In genomic region chr6:7933794-7934193, GRCh38 we compare ENCODE assay signal across 13 cellular contexts. TPM values are rescaled to one million over a fixed set of nuclear protein-coding genes. Genes with fewer than 3 reads are reported as not detected.
DNase-seq lines count a peak whose midpoint lies in the region; ATAC-seq and TF ChIP-seq lines count a peak whose summit lies in the region.
"Had no signal": no experiment of that assay in that cellular context is flagged by ENCODE, and none has a peak within 500 bp of the region (broad histone marks: within the 10 kb centered on the region; RNA-seq: fewer than 3 reads in every experiment).

No MANE protein-coding gene starts in this region.

- no peak overlapping the region for H3K27ac Mint-ChIP-seq in Calu3 (ENCODE audit: unreplicated experiment)
- H3K27ac Mint-ChIP-seq in activated T-helper 17 cell treated with anti-CD3 and anti-CD28 coated beads, Interleukin-2, amount 50 U/mL, for 72 hours: no peak overlapping the region
- H3K27ac Mint-ChIP-seq: activated naive CD8-positive, alpha-beta T cell treated with anti-CD3 and anti-CD28 coated beads for 36 hours had no signal

- no peak for TF ChIP-seq CTCF in Calu3 (IDR thresholded peaks at IDR 0.05; ENCODE audit: unreplicated experiment)

- no peaks in the 10 kb centered on the region for H3K27me3 Mint-ChIP-seq in Calu3 (ENCODE audit: unreplicated experiment)
- peaks cover 9% of the 10 kb centered on the region for H3K27me3 Mint-ChIP-seq in activated T-helper 17 cell treated with anti-CD3 and anti-CD28 coated beads, Interleukin-2, amount 50 U/mL, for 72 hours
- H3K27me3 Mint-ChIP-seq: activated naive CD8-positive, alpha-beta T cell treated with anti-CD3 and anti-CD28 coated beads for 36 hours had no signal

- no peaks in the 10 kb centered on the region for H3K4me1 Mint-ChIP-seq in Calu3 (ENCODE audit: low read depth, unreplicated experiment)
- H3K4me1 Mint-ChIP-seq in activated T-helper 17 cell treated with anti-CD3 and anti-CD28 coated beads, Interleukin-2, amount 50 U/mL, for 72 hours: no peaks in the 10 kb centered on the region
- H3K4me1 Mint-ChIP-seq: activated naive CD8-positive, alpha-beta T cell treated with anti-CD3 and anti-CD28 coated beads for 36 hours had no signal

- ATAC-seq in GM18499 (IDR thresholded peaks at IDR 0.05; ENCODE audit: insufficient read depth, unreplicated experiment): peak; percentile 97
- ATAC-seq in GM19468 (IDR thresholded peaks at IDR 0.05; ENCODE audit: extremely low read depth, unreplicated experiment): peak; percentile 80
- ATAC-seq in HG02973 (IDR thresholded peaks at IDR 0.05; ENCODE audit: unreplicated experiment): peak; percentile 98
- ATAC-seq in activated T-helper 17 cell treated with anti-CD3 and anti-CD28 coated beads, Interleukin-2, amount 50 U/mL, for 72 hours (replicated peaks): no peak

- intact Hi-C loops in Calu3 (cut with micrococcal nuclease; ENCODE audit: unreplicated experiment): loop anchor here (5.0 kb wide), 1 partner anchor 271 kb away; no protein-coding TSS in a partner anchor

- no peaks in the 10 kb centered on the region for H3K36me3 Mint-ChIP-seq in Calu3 (ENCODE audit: insufficient read depth, unreplicated experiment)
- no peaks in the 10 kb centered on the region for H3K36me3 Mint-ChIP-seq in activated T-helper 17 cell treated with anti-CD3 and anti-CD28 coated beads, Interleukin-2, amount 50 U/mL, for 72 hours (ENCODE audit: low read depth)
- H3K36me3 Mint-ChIP-seq: activated naive CD8-positive, alpha-beta T cell treated with anti-CD3 and anti-CD28 coated beads for 36 hours had no signal

- no TSS peak for BruUV-seq in Calu3 (replicated peaks; lab: Mats Ljungman, UMichigan)

- DNase-seq in MV-4-11 (lab: John Stamatoyannopoulos, UW) (peak; percentile 66), Calu3 (no peak), NCI-H82 (lab: John Stamatoyannopoulos, UW) (no peak), NCI-H69 (lab: John Stamatoyannopoulos, UW) (no peak)
- DNase-seq: activated CD4-positive, alpha-beta T cell treated with anti-CD3 and anti-CD28 coated beads for 48 hours; activated naive CD8-positive, alpha-beta T cell treated with anti-CD3 and anti-CD28 coated beads for 36 hours; hypothalamus; NCI-H2029; sigmoid colon had no signal

- CTCF ChIA-PET in Calu3 (lab: Charles Lee): no interaction called here

- no peaks in the 10 kb centered on the region for H3K9me3 Mint-ChIP-seq in Calu3 (ENCODE audit: low read depth, unreplicated experiment)
- H3K9me3 Mint-ChIP-seq in activated T-helper 17 cell treated with anti-CD3 and anti-CD28 coated beads, Interleukin-2, amount 50 U/mL, for 72 hours: no peaks in the 10 kb centered on the region

- no peak overlapping the region for H3K4me3 Mint-ChIP-seq in Calu3 (ENCODE audit: low read depth, unreplicated experiment)
- H3K4me3 Mint-ChIP-seq in activated T-helper 17 cell treated with anti-CD3 and anti-CD28 coated beads, Interleukin-2, amount 50 U/mL, for 72 hours: no peak overlapping the region
- H3K4me3 Mint-ChIP-seq: activated naive CD8-positive, alpha-beta T cell treated with anti-CD3 and anti-CD28 coated beads for 36 hours had no signal

RNA-seq across cellular contexts. Expression of gene TXNDC5, which starts 23.2 kb away (rescaled TPM):
- 81.3 and 111 TPM in 2 replicates for total RNA-seq in Calu3 (2022)
- total RNA-seq in activated T-helper 17 cell treated with anti-CD3 and anti-CD28 coated beads, Interleukin-2, amount 50 U/mL, for 72 hours: 10 to 100 TPM; 48.3 to 95.0 TPM
